Comparison of ENCODE assay signal across 15 cellular contexts in genomic region chr20:40477805-40478204, GRCh38.
"Had no signal": no experiment of that assay in that cellular context is flagged by ENCODE, and none has a peak within 500 bp of the region (broad histone marks: within the 10 kb centered on the region; RNA-seq: fewer than 3 reads in every experiment).

No MANE protein-coding gene starts in this region.

- H3K4me3 ChIP-seq: colonic mucosa, esophagus muscularis mucosa, gastroesophageal sphincter, mucosa of descending colon, tibial artery had no signal

- DNase-seq: activated CD4-positive, alpha-beta memory T cell treated with anti-CD3 and anti-CD28 coated beads, Interleukin-2, amount 10 ng/mL, durations not matched to agents 7 days and 5 days; activated CD4-positive, alpha-beta T cell treated with anti-CD3 and anti-CD28 coated beads for 36 hours; activated T-cell treated with anti-CD3 and anti-CD28 coated beads, Interleukin-2, amount 50 U/mL, for 24 hours; caudate nucleus; colonic mucosa; islet precursor cell; mammary epithelial cell; mucosa of descending colon; naive thymus-derived CD4-positive, alpha-beta T cell; stimulated activated CD4-positive, alpha-beta T cell treated with anti-CD3 and anti-CD28 coated beads, Interleukin-2, amount 100 ng/mL, for 48 hours had no signal

- H3K36me3 ChIP-seq: colonic mucosa, esophagus muscularis mucosa, gastroesophageal sphincter, tibial artery had no signal

- ATAC-seq: activated CD4-positive, alpha-beta T cell treated with anti-CD3 and anti-CD28 coated beads for 36 hours; gastroesophageal sphincter; mucosa of descending colon; naive thymus-derived CD4-positive, alpha-beta T cell; stimulated activated memory B cell treated with anti-CD40 and anti-IgM and Interleukin-4, amounts not matched to agents 10 μg/mL and 1 μg/mL and 100 μg/mL, for 72 hours had no signal

- H3K4me1 ChIP-seq: colonic mucosa, esophagus muscularis mucosa, gastroesophageal sphincter, parathyroid adenoma, tibial artery had no signal

- H3K27me3 ChIP-seq: colonic mucosa, esophagus muscularis mucosa, gastroesophageal sphincter, tibial artery had no signal

- H3K9me3 ChIP-seq: colonic mucosa, esophagus muscularis mucosa, gastroesophageal sphincter, mucosa of descending colon, tibial artery had no signal

- H3K27ac ChIP-seq: colonic mucosa, esophagus muscularis mucosa, gastroesophageal sphincter, parathyroid adenoma, tibial artery had no signal
